8 cellular contexts compared by ENCODE assay signal in genomic region chr22:50620861-50621490, GRCh38. TPM values are rescaled to one million over a fixed set of nuclear protein-coding genes. Genes with fewer than 3 reads are reported as not detected.
DNase-seq lines count a peak whose midpoint lies in the region; ATAC-seq and TF ChIP-seq lines count a peak whose summit lies in the region.

No MANE protein-coding gene starts in this region.

- peak overlapping the region; percentile 39 for H3K4me3 ChIP-seq in HUES6 (ENCODE audit: low read depth, low read length)
- H3K4me3 ChIP-seq in fibroblast of villous mesenchyme (ENCODE audit: low read depth, low read length): peak overlapping the region; percentile 42

- no peak for TF ChIP-seq CTCF in 22Rv1 (IDR thresholded peaks at IDR 0.05)
- no peak for TF ChIP-seq CTCF in fibroblast of villous mesenchyme (IDR thresholded peaks at IDR 0.05; ENCODE audit: insufficient read depth, low read depth, low read length)

- H3K4me1 Mint-ChIP-seq in activated CD8-positive, alpha-beta memory T cell treated with anti-CD3 and anti-CD28 coated beads, Interleukin-2, amount 10 ng/mL, durations not matched to agents 7 days and 5 days: peaks cover 41% of the 10 kb centered on the region

- CTCF ChIA-PET in activated CD8-positive, alpha-beta memory T cell treated with anti-CD3 and anti-CD28 coated beads, Interleukin-2, amount 10 ng/mL, durations not matched to agents 7 days and 5 days (lab: Charles Lee): interaction anchor here (0.6 to 5.4 kb wide), 37 partner anchors 9 to 430 kb away, joined by 3 to 81 read pairs (median 5); partner anchors contain the start of genes CHKB, HDAC10, KLHDC7B and LMF2

- H3K27ac ChIP-seq in 22Rv1 (peak overlapping the region; percentile 98), HUES6 (ENCODE audit: low read depth, low read length) (no peak overlapping the region)

- peak; percentile 91 for DNase-seq in activated CD8-positive, alpha-beta memory T cell treated with anti-CD3 and anti-CD28 coated beads, Interleukin-2, amount 10 ng/mL, durations not matched to agents 7 days and 5 days
- DNase-seq in fibroblast of villous mesenchyme (ENCODE audit: low read depth) (no peak), glomerular visceral epithelial cell (ENCODE audit: extremely low spot score) (no peak)
- peak; percentile 35 for DNase-seq in stimulated activated CD4-positive, alpha-beta T cell treated with anti-CD3 and anti-CD28 coated beads, Interleukin-4, amount 100 ng/mL, for 1 hour

- H3K27me3 Mint-ChIP-seq in activated CD8-positive, alpha-beta memory T cell treated with anti-CD3 and anti-CD28 coated beads, Interleukin-2, amount 10 ng/mL, durations not matched to agents 7 days and 5 days: no peaks in the 10 kb centered on the region

- H3K9me3 Mint-ChIP-seq in activated CD8-positive, alpha-beta memory T cell treated with anti-CD3 and anti-CD28 coated beads, Interleukin-2, amount 10 ng/mL, durations not matched to agents 7 days and 5 days (ENCODE audit: low read depth): no peaks in the 10 kb centered on the region

- H3K27me3 ChIP-seq in HUES6 (ENCODE audit: control insufficient read depth, insufficient read depth, low read length): peaks cover 19% of the 10 kb centered on the region

- no peaks in the 10 kb centered on the region for H3K36me3 ChIP-seq in HUES6 (ENCODE audit: control insufficient read depth, insufficient read depth, low read length)

- H3K4me3 Mint-ChIP-seq in activated CD8-positive, alpha-beta memory T cell treated with anti-CD3 and anti-CD28 coated beads, Interleukin-2, amount 10 ng/mL, durations not matched to agents 7 days and 5 days: peak overlapping the region; percentile 79

- no peaks in the 10 kb centered on the region for H3K9me3 ChIP-seq in HUES6 (ENCODE audit: control insufficient read depth, insufficient read depth, low read depth, low read length)

- peaks cover 15% of the 10 kb centered on the region for H3K4me1 ChIP-seq in HUES6 (ENCODE audit: control insufficient read depth, insufficient read depth, low read length)

- ATAC-seq in GM19035 (IDR thresholded peaks at IDR 0.05; ENCODE audit: unreplicated experiment): peak; percentile 30
- peak; percentile 62 for ATAC-seq in activated CD8-positive, alpha-beta memory T cell treated with anti-CD3 and anti-CD28 coated beads, Interleukin-2, amount 10 ng/mL, durations not matched to agents 7 days and 5 days
- ATAC-seq in HG02763 (IDR thresholded peaks at IDR 0.05; ENCODE audit: unreplicated experiment): no peak

- H3K9ac ChIP-seq in HUES6 (ENCODE audit: low read length): no peak overlapping the region

- H3K36me3 Mint-ChIP-seq in activated CD8-positive, alpha-beta memory T cell treated with anti-CD3 and anti-CD28 coated beads, Interleukin-2, amount 10 ng/mL, durations not matched to agents 7 days and 5 days: peaks cover 4% of the 10 kb centered on the region

- peak overlapping the region; percentile 100 for H3K27ac Mint-ChIP-seq in activated CD8-positive, alpha-beta memory T cell treated with anti-CD3 and anti-CD28 coated beads, Interleukin-2, amount 10 ng/mL, durations not matched to agents 7 days and 5 days

RNA-seq across cellular contexts. Expression of gene ARSA, which starts 7.0 kb away (rescaled TPM):
- total RNA-seq in activated CD8-positive, alpha-beta memory T cell treated with anti-CD3 and anti-CD28 coated beads, Interleukin-2, amount 10 ng/mL, durations not matched to agents 7 days and 5 days: 10 to 100 TPM; 49.6 to 68.2 TPM
- 9.9 and 19.0 TPM in 2 replicates for total RNA-seq in fibroblast of villous mesenchyme

RNA-seq across cellular contexts. Expression of gene MAPK8IP2, which starts 20.4 kb away (rescaled TPM):
- under 1 TPM; 0.19 to 0.29 TPM for total RNA-seq in activated CD8-positive, alpha-beta memory T cell treated with anti-CD3 and anti-CD28 coated beads, Interleukin-2, amount 10 ng/mL, durations not matched to agents 7 days and 5 days
- total RNA-seq in fibroblast of villous mesenchyme: 0.32 and 0.43 TPM in 2 replicates

RNA-seq across cellular contexts. Expression of gene CHKB, which starts 38.3 kb away (rescaled TPM):
- 100 to 1,000 TPM in 1 of 2 experiments, 10 to 100 TPM in 1; 97.2 to 118 TPM for total RNA-seq in activated CD8-positive, alpha-beta memory T cell treated with anti-CD3 and anti-CD28 coated beads, Interleukin-2, amount 10 ng/mL, durations not matched to agents 7 days and 5 days
- 18.1 and 24.5 TPM in 2 replicates for total RNA-seq in fibroblast of villous mesenchyme

RNA-seq across cellular contexts. Expression of gene CPT1B, which starts 42.7 kb away (rescaled TPM):
- total RNA-seq in activated CD8-positive, alpha-beta memory T cell treated with anti-CD3 and anti-CD28 coated beads, Interleukin-2, amount 10 ng/mL, durations not matched to agents 7 days and 5 days: 10 to 100 TPM; 80.1 to 87.6 TPM
- 3.2 and 3.9 TPM in 2 replicates for total RNA-seq in fibroblast of villous mesenchyme

RNA-seq across cellular contexts. Expression of gene SHANK3, which starts 51.6 kb away (rescaled TPM):
- total RNA-seq in activated CD8-positive, alpha-beta memory T cell treated with anti-CD3 and anti-CD28 coated beads, Interleukin-2, amount 10 ng/mL, durations not matched to agents 7 days and 5 days: under 1 TPM in 1 of 2 experiments, not detected in 1; 0.05 TPM
- total RNA-seq in fibroblast of villous mesenchyme: 0.64 and 0.86 TPM in 2 replicates

Comparison
In these comparisons a context has a peak if more than half of its experiments do, and no peak if none do; other contexts are left out.
1. DNase-seq: peak in activated CD8-positive, alpha-beta memory T cell treated with anti-CD3 and anti-CD28 coated beads, Interleukin-2, amount 10 ng/mL, durations not matched to agents 7 days and 5 days (single experiment) and stimulated activated CD4-positive, alpha-beta T cell treated with anti-CD3 and anti-CD28 coated beads, Interleukin-4, amount 100 ng/mL, for 1 hour (single experiment); none in fibroblast of villous mesenchyme (single experiment) and glomerular visceral epithelial cell (single experiment).